Comparison of ENCODE assay signal across 24 cellular contexts in the genomic region with DNA sequence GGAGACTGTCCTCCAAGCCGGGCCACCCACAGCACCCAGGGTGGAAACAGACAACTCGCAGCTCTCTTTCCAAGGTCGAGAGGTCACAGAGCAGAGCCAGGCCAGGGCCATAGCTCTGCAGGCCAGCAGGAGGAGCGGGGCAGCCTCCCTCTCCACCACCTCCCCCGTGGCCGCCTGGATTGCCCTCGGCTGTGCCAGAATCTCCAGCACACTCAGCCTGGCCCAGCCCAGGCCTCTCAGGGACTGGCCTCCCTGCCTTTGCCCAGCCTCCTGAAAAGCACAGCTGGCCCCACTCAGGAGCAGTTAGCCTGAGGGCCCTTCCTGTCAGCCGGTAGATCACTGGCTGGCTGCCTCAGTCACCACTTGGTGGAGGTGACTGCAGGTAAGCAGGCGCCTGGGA.
DNase-seq lines count a peak whose midpoint lies in the region; ATAC-seq, FAIRE-seq and TF ChIP-seq lines count a peak whose summit lies in the region.
"Had no signal": no experiment of that assay in that cellular context is flagged by ENCODE, and none has a peak within 500 bp of the region (broad histone marks: within the 10 kb centered on the region; RNA-seq: fewer than 3 reads in every experiment).

No MANE protein-coding gene starts in this region.

- H3K27me3 ChIP-seq in H7 (ENCODE audit: control insufficient read depth, insufficient read depth, low read length) (no peaks in the 10 kb centered on the region), endodermal cell (ENCODE audit: control insufficient read depth, insufficient read depth, low read length, poor library complexity, severe bottlenecking) (no peaks in the 10 kb centered on the region), colonic mucosa (no peaks in the 10 kb centered on the region), gastrocnemius medialis (peaks cover 22 to 34% (median 26%) of the 10 kb centered on the region in 3 donors)

- H3K36me3 ChIP-seq in H7 (replicated peaks; ENCODE audit: control insufficient read depth, insufficient read depth, low read length): no peaks in the 10 kb centered on the region
- H3K36me3 ChIP-seq in endodermal cell (ENCODE audit: control insufficient read depth, insufficient read depth, low read length): no peaks in the 10 kb centered on the region
- no peaks in the 10 kb centered on the region for H3K36me3 ChIP-seq in colonic mucosa
- no peaks in the 10 kb centered on the region for H3K36me3 ChIP-seq in gastrocnemius medialis
- H3K36me3 ChIP-seq: esophagus muscularis mucosa had no signal

- H3K4me2 ChIP-seq in A549: no peak overlapping the region

- peak overlapping the region; percentile 26 to 86; a peak in 5 of 6 replicates for H3K27ac ChIP-seq in A549
- no peak overlapping the region for H3K27ac ChIP-seq in endodermal cell (ENCODE audit: low read depth, low read length)
- H3K27ac ChIP-seq in colonic mucosa: no peak overlapping the region
- H3K27ac ChIP-seq in gastrocnemius medialis: no peak overlapping the region
- H3K27ac ChIP-seq: esophagus muscularis mucosa had no signal

- no peak for TF ChIP-seq RAD21 in A549 (conservative IDR thresholded peaks at IDR 0.05 in 1 of 2, IDR thresholded peaks at IDR 0.05 in 1 of 2)

- H3K27me3 Mint-ChIP-seq in endodermal cell (ENCODE audit: insufficient read depth): no peaks in the 10 kb centered on the region
- H3K27me3 Mint-ChIP-seq in activated CD8-positive, alpha-beta memory T cell treated with anti-CD3 and anti-CD28 coated beads, Interleukin-2, amount 10 ng/mL, durations not matched to agents 7 days and 5 days: peaks cover 7% of the 10 kb centered on the region

- TF ChIP-seq CTCF in A549 (IDR thresholded peaks at IDR 0.05): no peak
- peak; percentile 43 for TF ChIP-seq CTCF in endodermal cell (conservative IDR thresholded peaks at IDR 0.05)
- TF ChIP-seq CTCF in colonic mucosa (IDR thresholded peaks at IDR 0.05): no peak
- TF ChIP-seq CTCF in gastrocnemius medialis (IDR thresholded peaks at IDR 0.05 in 4 of 5, conservative IDR thresholded peaks at IDR 0.05 in 1 of 5): no peak

- intact Hi-C loops in colonic mucosa (cut with DNase I): loop anchor here (5.0 kb wide), 1 partner anchor 188 kb away; a partner anchor contains a TSS
- intact Hi-C loops in gastrocnemius medialis (cut with DNase I; ENCODE audit: low total_unique reads): no loop called here

- TF ChIP-seq POLR2A in A549 (IDR thresholded peaks at IDR 0.05; ENCODE audit: low read length) (no peak), gastrocnemius medialis (IDR thresholded peaks at IDR 0.05) (no peak)

- peak; percentile 27 to 39; a peak in 5 of 6 replicates for ATAC-seq in A549
- no peak for ATAC-seq in gastrocnemius medialis
- ATAC-seq in activated CD8-positive, alpha-beta memory T cell treated with anti-CD3 and anti-CD28 coated beads, Interleukin-2, amount 10 ng/mL, durations not matched to agents 7 days and 5 days: no peak
- ATAC-seq: activated CD4-positive, alpha-beta T cell treated with anti-CD3 and anti-CD28 coated beads for 36 hours; activated T-helper 17 cell treated with anti-CD3 and anti-CD28 coated beads, Interleukin-2, amount 50 U/mL, for 72 hours; naive thymus-derived CD8-positive, alpha-beta T cell; stimulated activated effector memory CD8-positive, alpha-beta T cell treated with anti-CD3 and anti-CD28 coated beads, Interleukin-12 subunit alpha, Interleukin-12 subunit beta, amount 100 ng/mL, for 72 hours had no signal

- DNase-seq in A549 (ENCODE audit: low read depth in 1 of 2, low spot score in 1 of 2) (no peak), H7 (peak; percentile 73), NCI-H345 treated with DMSO at 0.1 percent for 48 hours (lab: John Stamatoyannopoulos, UW; ENCODE audit: unreplicated experiment) (peak; percentile 32), endodermal cell (peak; percentile 77), cortex of kidney (lab: John Stamatoyannopoulos, UW) (no peak), colonic mucosa (no peak), gastrocnemius medialis (no peak)
- no peak for DNase-seq in activated CD8-positive, alpha-beta memory T cell treated with anti-CD3 and anti-CD28 coated beads, Interleukin-2, amount 10 ng/mL, durations not matched to agents 7 days and 5 days
- DNase-seq: ACHN; activated CD4-positive, alpha-beta T cell treated with anti-CD3 and anti-CD28 coated beads for 36 hours; CD4-positive, CD25-positive, alpha-beta regulatory T cell; DMS 273 treated with DMSO at 0.1 percent for 48 hours; effector CD8-positive, alpha-beta T cell; kidney glomerular epithelial cell; naive thymus-derived CD8-positive, alpha-beta T cell; NCI-H1048; NCI-H2227 treated with DMSO at 0.1 percent for 48 hours had no signal

- CTCF ChIA-PET in A549 (lab: Yijun Ruan, JAX): interaction anchor here (0.8 to 30.0 kb wide), 26 partner anchors 9 to 298 kb away, joined by 3 to 776 read pairs (median 14); a partner anchor contains a TSS
- CTCF ChIA-PET in activated CD8-positive, alpha-beta memory T cell treated with anti-CD3 and anti-CD28 coated beads, Interleukin-2, amount 10 ng/mL, durations not matched to agents 7 days and 5 days (lab: Charles Lee): interaction anchor here (1.4 to 5.8 kb wide), 5 partner anchors 10 to 231 kb away, joined by 4 to 121 read pairs (median 18); a partner anchor contains a TSS

- FAIRE-seq in A549 (lab: Jason Lieb, UNC): no peak
- FAIRE-seq: astrocyte had no signal

- WGBS in A549 (ENCODE audit: missing lambda C conversion rate): 66% methylated on average over 8 of the region's 9 CpGs
- 77 to 78% methylated on average over 2 to 9 of the region's 9 CpGs for WGBS in endodermal cell (ENCODE audit: insufficient coverage in 1 of 2, insufficient read length in 1 of 2), 2 experiments

- H3K4me1 Mint-ChIP-seq in endodermal cell: no peaks in the 10 kb centered on the region
- H3K4me1 Mint-ChIP-seq in activated CD8-positive, alpha-beta memory T cell treated with anti-CD3 and anti-CD28 coated beads, Interleukin-2, amount 10 ng/mL, durations not matched to agents 7 days and 5 days: no peaks in the 10 kb centered on the region
- H3K4me1 Mint-ChIP-seq: activated CD4-positive, alpha-beta T cell treated with anti-CD3 and anti-CD28 coated beads for 36 hours had no signal

- no peak for TF ChIP-seq EP300 in A549 (IDR thresholded peaks at IDR 0.05)

- H3K4me3 ChIP-seq in A549: no peak overlapping the region
- H3K4me3 ChIP-seq in H7 (ENCODE audit: insufficient read depth, low read depth, low read length): no peak overlapping the region
- no peak overlapping the region for H3K4me3 ChIP-seq in endodermal cell (ENCODE audit: low read length)
- H3K4me3 ChIP-seq in colonic mucosa: no peak overlapping the region
- no peak overlapping the region for H3K4me3 ChIP-seq in gastrocnemius medialis
- H3K4me3 ChIP-seq: esophagus muscularis mucosa had no signal

- H3K27ac Mint-ChIP-seq in endodermal cell: no peak overlapping the region
- H3K27ac Mint-ChIP-seq in activated CD8-positive, alpha-beta memory T cell treated with anti-CD3 and anti-CD28 coated beads, Interleukin-2, amount 10 ng/mL, durations not matched to agents 7 days and 5 days: no peak overlapping the region
- H3K27ac Mint-ChIP-seq: activated CD4-positive, alpha-beta T cell treated with anti-CD3 and anti-CD28 coated beads for 36 hours; activated naive CD8-positive, alpha-beta T cell; activated T-helper 17 cell treated with anti-CD3 and anti-CD28 coated beads, Interleukin-2, amount 50 U/mL, for 72 hours; progenitor cell of endocrine pancreas; stimulated activated effector memory CD8-positive, alpha-beta T cell treated with anti-CD3 and anti-CD28 coated beads, Interleukin-12 subunit alpha, Interleukin-12 subunit beta, amount 100 ng/mL, for 72 hours had no signal

- H3K36me3 Mint-ChIP-seq in endodermal cell (ENCODE audit: low read depth): no peaks in the 10 kb centered on the region
- no peaks in the 10 kb centered on the region for H3K36me3 Mint-ChIP-seq in activated CD8-positive, alpha-beta memory T cell treated with anti-CD3 and anti-CD28 coated beads, Interleukin-2, amount 10 ng/mL, durations not matched to agents 7 days and 5 days
- H3K36me3 Mint-ChIP-seq: activated naive CD8-positive, alpha-beta T cell; CD4-positive, CD25-positive, alpha-beta regulatory T cell; naive thymus-derived CD8-positive, alpha-beta T cell; stimulated activated effector memory CD8-positive, alpha-beta T cell treated with anti-CD3 and anti-CD28 coated beads, Interleukin-12 subunit alpha, Interleukin-12 subunit beta, amount 100 ng/mL, for 72 hours had no signal

- POLR2A ChIA-PET in A549 (lab: Yijun Ruan, JAX): no interaction called here

- H3K9me3 Mint-ChIP-seq in endodermal cell: no peaks in the 10 kb centered on the region
- H3K9me3 Mint-ChIP-seq in activated CD8-positive, alpha-beta memory T cell treated with anti-CD3 and anti-CD28 coated beads, Interleukin-2, amount 10 ng/mL, durations not matched to agents 7 days and 5 days (ENCODE audit: low read depth): no peaks in the 10 kb centered on the region
- H3K9me3 Mint-ChIP-seq: activated T-helper 17 cell treated with anti-CD3 and anti-CD28 coated beads, Interleukin-2, amount 50 U/mL, for 72 hours; central memory CD8-positive, alpha-beta T cell; naive thymus-derived CD8-positive, alpha-beta T cell; stimulated activated effector memory CD8-positive, alpha-beta T cell treated with anti-CD3 and anti-CD28 coated beads, Interleukin-12 subunit alpha, Interleukin-12 subunit beta, amount 100 ng/mL, for 72 hours had no signal

- H3K9me3 ChIP-seq in A549: no peaks in the 10 kb centered on the region
- no peaks in the 10 kb centered on the region for H3K9me3 ChIP-seq in endodermal cell (ENCODE audit: control insufficient read depth, low read length)
- no peaks in the 10 kb centered on the region for H3K9me3 ChIP-seq in colonic mucosa
- no peaks in the 10 kb centered on the region for H3K9me3 ChIP-seq in gastrocnemius medialis
- H3K9me3 ChIP-seq: esophagus muscularis mucosa had no signal

- H3K9ac ChIP-seq in endodermal cell (ENCODE audit: extremely low read depth, low read length, poor library complexity, severe bottlenecking): no peak overlapping the region
- H3K9ac ChIP-seq in colonic mucosa (ENCODE audit: low read depth in 2 of 2, low read length in 2 of 2): no peak overlapping the region

- H3K4me1 ChIP-seq in A549 (peaks cover 14% of the 10 kb centered on the region), endodermal cell (ENCODE audit: control insufficient read depth, insufficient read depth, low read length) (no peaks in the 10 kb centered on the region), colonic mucosa (no peaks in the 10 kb centered on the region), gastrocnemius medialis (no peaks in the 10 kb centered on the region)

- in situ Hi-C loops in gastrocnemius medialis (cut with MboI; ENCODE audit: low sequenced_read_pairs in 4 of 4): loop anchor here in 3 of 4 donors (5.0 to 25.0 kb wide), 3 partner anchors 188 to 457 kb away; a partner anchor contains a TSS

- no peak overlapping the region for H3K4me3 Mint-ChIP-seq in endodermal cell
- H3K4me3 Mint-ChIP-seq in activated CD8-positive, alpha-beta memory T cell treated with anti-CD3 and anti-CD28 coated beads, Interleukin-2, amount 10 ng/mL, durations not matched to agents 7 days and 5 days: no peak overlapping the region
- H3K4me3 Mint-ChIP-seq: activated CD4-positive, alpha-beta T cell treated with anti-CD3 and anti-CD28 coated beads for 36 hours; activated naive CD8-positive, alpha-beta T cell; activated T-helper 17 cell treated with anti-CD3 and anti-CD28 coated beads, Interleukin-2, amount 50 U/mL, for 72 hours; CD4-positive, CD25-positive, alpha-beta regulatory T cell; central memory CD8-positive, alpha-beta T cell; naive thymus-derived CD8-positive, alpha-beta T cell; stimulated activated effector memory CD8-positive, alpha-beta T cell treated with anti-CD3 and anti-CD28 coated beads, Interleukin-12 subunit alpha, Interleukin-12 subunit beta, amount 100 ng/mL, for 72 hours had no signal

Comparison
In these comparisons a context has a peak if more than half of its experiments do, and no peak if none do; other contexts are left out.
1. ATAC-seq: peak in A549 (2 of 2); none in gastrocnemius medialis (0 of 2) and activated CD8-positive, alpha-beta memory T cell treated with anti-CD3 and anti-CD28 coated beads, Interleukin-2, amount 10 ng/mL, durations not matched to agents 7 days and 5 days (single experiment).
2. DNase-seq: peak in H7 (single experiment), NCI-H345 treated with DMSO at 0.1 percent for 48 hours (single experiment) and endodermal cell (single experiment); none in A549 (0 of 2), cortex of kidney (single experiment), colonic mucosa (single experiment), gastrocnemius medialis (0 of 2) and activated CD8-positive, alpha-beta memory T cell treated with anti-CD3 and anti-CD28 coated beads, Interleukin-2, amount 10 ng/mL, durations not matched to agents 7 days and 5 days (single experiment).
3. H3K27ac ChIP-seq: peak in A549 (2 of 2); none in endodermal cell (single experiment), colonic mucosa (single experiment) and gastrocnemius medialis (0 of 4).